ENCODE assay signal across 8 cellular contexts in genomic region chr19:19628499-19629134, GRCh38.
DNase-seq lines count a peak whose midpoint lies in the region; ATAC-seq and TF ChIP-seq lines count a peak whose summit lies in the region.

No MANE protein-coding gene starts in this region.

- ATAC-seq in HG03439 (IDR thresholded peaks at IDR 0.05; ENCODE audit: unreplicated experiment) (peak; percentile 6), SK-N-SH treated with all-trans-retinoic acid at 6 μM for 48 hours (peak; percentile 8), HG02970 (IDR thresholded peaks at IDR 0.05; ENCODE audit: low FRiP score, unreplicated experiment) (no peak)

- H3K9ac ChIP-seq in ES-I3 (ENCODE audit: low read depth, low read length) = peak overlapping the region; percentile 72

- no peaks in the 10 kb centered on the region for H3K9me3 ChIP-seq in ES-I3 (ENCODE audit: control insufficient read depth, insufficient read depth, low read length)
- no peaks in the 10 kb centered on the region for H3K9me3 ChIP-seq in WERI-Rb-1 (ENCODE audit: severe bottlenecking)

- no peak overlapping the region for H3K27ac ChIP-seq in WERI-Rb-1

- DNase-seq in astrocyte of the hippocampus (ENCODE audit: low read depth, low spot score) (peak; percentile 75), iris pigment epithelial cell (ENCODE audit: low read depth) (peak; percentile 90), WERI-Rb-1 (no peak)
- DNase-seq in stimulated activated CD8-positive, alpha-beta memory T cell treated with anti-CD3 and anti-CD28 coated beads, Interleukin-12 subunit alpha, Interleukin-12 subunit beta, amount 100 ng/mL, for 4 hours (ENCODE audit: low read depth) = peak; percentile 45

- no peak overlapping the region for H3K4me3 ChIP-seq in WERI-Rb-1 (ENCODE audit: low read depth, low read length)

- TF ChIP-seq CTCF in WERI-Rb-1 (IDR thresholded peaks at IDR 0.05; ENCODE audit: low read depth, low read length) = no peak

- H3K27me3 ChIP-seq in WERI-Rb-1 (ENCODE audit: insufficient read depth, low read depth, severe bottlenecking) = no peaks in the 10 kb centered on the region

- H3K4me1 ChIP-seq in ES-I3 (ENCODE audit: insufficient read depth, low read length) = peaks cover 7% of the 10 kb centered on the region; the same call in 1 of the 2 replicates

- H3K36me3 ChIP-seq in ES-I3 (ENCODE audit: insufficient read depth, low read length) (no peaks in the 10 kb centered on the region), WERI-Rb-1 (no peaks in the 10 kb centered on the region)

TF ChIP-seq in SK-N-SH treated with all-trans-retinoic acid at 6 μM for 48 hours, 23 proteins besides CTCF, POLR2A, EP300 and RAD21:
- TF ChIP-seq BACH2 (CRISPR knock-in tag; IDR thresholded peaks at IDR 0.05; ENCODE audit: borderline replicate concordance) = no peak
- no peak for TF ChIP-seq ZNF8 (CRISPR knock-in tag; IDR thresholded peaks at IDR 0.05)
- TF ChIP-seq CSRNP3 (CRISPR knock-in tag; IDR thresholded peaks at IDR 0.05) = no peak
- no peak for TF ChIP-seq ESRRG (CRISPR knock-in tag; IDR thresholded peaks at IDR 0.05)
- no peak for TF ChIP-seq ARNTL (CRISPR knock-in tag; IDR thresholded peaks at IDR 0.05; ENCODE audit: borderline replicate concordance, low read depth)
- no peak for TF ChIP-seq ISL1 (CRISPR knock-in tag; IDR thresholded peaks at IDR 0.05)
- no peak for TF ChIP-seq RARB (CRISPR knock-in tag; IDR thresholded peaks at IDR 0.05)
- no peak for TF ChIP-seq POU6F1 (CRISPR knock-in tag; IDR thresholded peaks at IDR 0.05; ENCODE audit: borderline replicate concordance, low read depth)
- TF ChIP-seq TOX (CRISPR knock-in tag; IDR thresholded peaks at IDR 0.05; ENCODE audit: borderline replicate concordance) = no peak
- no peak for TF ChIP-seq ZFP30 (CRISPR knock-in tag; IDR thresholded peaks at IDR 0.05)
- no peak for TF ChIP-seq PPARA (CRISPR knock-in tag; IDR thresholded peaks at IDR 0.05; ENCODE audit: borderline replicate concordance)
- no peak for TF ChIP-seq TSHZ2 (CRISPR knock-in tag; IDR thresholded peaks at IDR 0.05)
- TF ChIP-seq ZNF70 (CRISPR knock-in tag; IDR thresholded peaks at IDR 0.05) = no peak
